1 cellular context compared by ENCODE assay signal in genomic region chr5:176845392-176845713, GRCh38.
TF ChIP-seq lines count a peak whose summit lies in the region.

No MANE protein-coding gene starts in this region.

TF ChIP-seq in IMR-90, 13 proteins besides CTCF, POLR2A, EP300 and RAD21:
- TF ChIP-seq MAZ (IDR thresholded peaks at IDR 0.05; ENCODE audit: borderline replicate concordance, low read depth, low read length) (no peak), BHLHE40 (IDR thresholded peaks at IDR 0.05; ENCODE audit: low read depth, low read length) (no peak), NFE2L2 (IDR thresholded peaks at IDR 0.05; ENCODE audit: low read depth, low read length) (no peak), MXI1 (IDR thresholded peaks at IDR 0.05; ENCODE audit: borderline replicate concordance, low read depth, low read length) (no peak), MAFK (IDR thresholded peaks at IDR 0.05; ENCODE audit: low read depth, low read length) (no peak), SMC3 (IDR thresholded peaks at IDR 0.05; ENCODE audit: low read depth, low read length) (no peak), CEBPB (IDR thresholded peaks at IDR 0.05; ENCODE audit: low read depth, low read length) (no peak), FOS (IDR thresholded peaks at IDR 0.05; ENCODE audit: low read depth, low read length) (no peak), RFX5 (IDR thresholded peaks at IDR 0.05; ENCODE audit: low read depth, low read length) (no peak), CHD1 (IDR thresholded peaks at IDR 0.05; ENCODE audit: low read depth, low read length) (no peak), USF2 (IDR thresholded peaks at IDR 0.05; ENCODE audit: low read depth, low read length) (no peak), RCOR1 (IDR thresholded peaks at IDR 0.05; ENCODE audit: insufficient replicate concordance, low read length) (no peak), ELK1 (IDR thresholded peaks at IDR 0.05; ENCODE audit: borderline replicate concordance, low read depth, low read length) (no peak)
TF ChIP-seq in IMR-90: peak in this region for 0.
